Comparison of ENCODE assay signal across 13 cellular contexts in the genomic region with DNA sequence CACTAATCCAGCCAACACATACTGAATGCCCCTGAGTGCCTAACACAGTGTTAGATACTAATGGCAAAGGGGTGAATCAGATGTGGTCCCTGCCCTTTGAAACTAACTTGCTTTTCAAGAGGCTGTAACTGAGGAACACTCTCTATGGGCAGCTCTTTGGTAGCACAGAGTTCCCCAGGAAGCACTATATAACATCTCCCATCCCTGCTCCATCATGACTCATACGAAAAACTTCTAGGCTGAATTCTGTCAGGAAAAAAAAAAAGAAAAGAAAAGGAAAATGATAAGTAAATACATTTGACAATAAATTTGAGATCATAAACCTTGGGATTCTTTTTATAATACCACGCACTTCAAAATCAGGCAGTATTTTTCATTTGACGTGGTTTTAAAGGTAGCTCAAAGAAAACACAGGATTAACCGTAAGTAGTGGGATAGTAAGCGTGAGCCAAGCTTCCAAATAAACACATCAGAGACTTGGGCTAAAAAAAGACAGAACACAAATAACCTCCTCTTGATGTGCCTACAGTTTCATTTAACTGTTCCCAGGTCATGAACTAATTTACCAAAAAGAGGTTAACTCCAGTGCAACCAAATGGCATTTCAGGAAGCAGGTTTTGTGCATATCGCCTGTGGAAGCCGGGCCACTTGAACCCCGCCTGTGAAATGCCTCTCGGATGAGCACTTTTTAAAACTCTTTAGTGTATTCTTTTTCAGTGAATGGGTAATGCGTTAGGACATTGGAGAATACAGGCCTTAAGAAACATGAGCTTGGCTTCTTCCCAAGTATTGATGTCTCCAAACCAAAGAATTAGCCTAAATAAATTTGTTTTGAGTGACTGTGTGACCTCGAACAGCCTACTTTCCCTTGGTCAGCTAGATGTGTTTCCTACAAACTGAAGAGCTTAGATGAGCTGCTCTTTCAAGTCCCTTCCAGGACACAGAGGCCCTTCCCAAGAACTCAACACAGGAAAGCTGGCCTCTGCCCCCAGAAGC. TPM values are rescaled to one million over a fixed set of nuclear protein-coding genes. Genes with fewer than 3 reads are reported as not detected.
DNase-seq lines count a peak whose midpoint lies in the region; ATAC-seq and TF ChIP-seq lines count a peak whose summit lies in the region.
"Had no signal": no experiment of that assay in that cellular context is flagged by ENCODE, and none has a peak within 500 bp of the region (broad histone marks: within the 10 kb centered on the region; RNA-seq: fewer than 3 reads in every experiment).

No MANE protein-coding gene starts in this region.

- H3K4me2 ChIP-seq in hepatocyte: peak overlapping the region; percentile 50

- intact Hi-C loops in stomach (cut with DNase I; ENCODE audit: low total_unique reads): no loop called here

- no peak for TF ChIP-seq CTCF in HFFc6 (IDR thresholded peaks at IDR 0.05)
- no peak for TF ChIP-seq CTCF in astrocyte of the cerebellum (IDR thresholded peaks at IDR 0.05; ENCODE audit: low read depth, low read length, missing control alignments)
- no peak for TF ChIP-seq CTCF in hepatocyte (IDR thresholded peaks at IDR 0.05; ENCODE audit: poor library complexity)
- no peak for TF ChIP-seq CTCF in stomach (IDR thresholded peaks at IDR 0.05)
- TF ChIP-seq CTCF in type B pancreatic cell (conservative IDR thresholded peaks at IDR 0.05): no peak

- H3K9me3 Mint-ChIP-seq in HFFc6: no peaks in the 10 kb centered on the region
- no peaks in the 10 kb centered on the region for H3K9me3 Mint-ChIP-seq in type B pancreatic cell
- no peaks in the 10 kb centered on the region for H3K9me3 Mint-ChIP-seq in activated CD4-positive, alpha-beta memory T cell treated with anti-CD3 and anti-CD28 coated beads, Interleukin-2, amount 10 ng/mL, durations not matched to agents 7 days and 5 days
- H3K9me3 Mint-ChIP-seq: activated naive CD8-positive, alpha-beta T cell treated with anti-CD3 and anti-CD28 coated beads, Interleukin-2, amount 50 U/mL, for 24 hours had no signal

- no peak overlapping the region for H2AFZ ChIP-seq in hepatocyte

- H3K27me3 Mint-ChIP-seq in HFFc6 (ENCODE audit: insufficient read depth): no peaks in the 10 kb centered on the region
- H3K27me3 Mint-ChIP-seq in type B pancreatic cell: peaks cover 54% of the 10 kb centered on the region
- peaks cover 16% of the 10 kb centered on the region for H3K27me3 Mint-ChIP-seq in activated CD4-positive, alpha-beta memory T cell treated with anti-CD3 and anti-CD28 coated beads, Interleukin-2, amount 10 ng/mL, durations not matched to agents 7 days and 5 days

- no peaks in the 10 kb centered on the region for H4K20me1 ChIP-seq in hepatocyte (ENCODE audit: insufficient read depth, poor library complexity, severe bottlenecking)

- DNase-seq in HFFc6 (peak; percentile 33), astrocyte of the cerebellum (ENCODE audit: low read depth) (peak; percentile 27), hepatocyte (ENCODE audit: low spot score) (peak; percentile 43), stomach (no peak), type B pancreatic cell (ENCODE audit: extremely low spot score, unreplicated experiment) (no peak)
- DNase-seq in activated CD4-positive, alpha-beta memory T cell treated with anti-CD3 and anti-CD28 coated beads, Interleukin-2, amount 10 ng/mL, durations not matched to agents 7 days and 5 days: no peak
- DNase-seq: activated CD8-positive, alpha-beta memory T cell treated with anti-CD3 and anti-CD28 coated beads for 24 hours; activated naive CD8-positive, alpha-beta T cell treated with anti-CD3 and anti-CD28 coated beads, Interleukin-2, amount 50 U/mL, for 24 hours; DMS53; NCI-H187 had no signal

- H3K9me3 ChIP-seq in hepatocyte (ENCODE audit: low read depth) (no peaks in the 10 kb centered on the region), stomach (no peaks in the 10 kb centered on the region)

- H3K4me3 ChIP-seq in astrocyte of the cerebellum (ENCODE audit: low read depth, low read length) (no peak overlapping the region), hepatocyte (no peak overlapping the region), stomach (no peak overlapping the region)
- H3K4me3 ChIP-seq: lung had no signal

- H3K36me3 Mint-ChIP-seq in HFFc6 (ENCODE audit: low read depth) (no peaks in the 10 kb centered on the region), type B pancreatic cell (no peaks in the 10 kb centered on the region)
- H3K36me3 Mint-ChIP-seq in activated CD4-positive, alpha-beta memory T cell treated with anti-CD3 and anti-CD28 coated beads, Interleukin-2, amount 10 ng/mL, durations not matched to agents 7 days and 5 days (ENCODE audit: low read depth): no peaks in the 10 kb centered on the region

- H3K27ac Mint-ChIP-seq in HFFc6: peak overlapping the region; percentile 76
- no peak overlapping the region for H3K27ac Mint-ChIP-seq in type B pancreatic cell
- no peak overlapping the region for H3K27ac Mint-ChIP-seq in activated CD4-positive, alpha-beta memory T cell treated with anti-CD3 and anti-CD28 coated beads, Interleukin-2, amount 10 ng/mL, durations not matched to agents 7 days and 5 days
- H3K27ac Mint-ChIP-seq: activated naive CD8-positive, alpha-beta T cell treated with anti-CD3 and anti-CD28 coated beads, Interleukin-2, amount 50 U/mL, for 24 hours had no signal

- H3K4me1 ChIP-seq in hepatocyte (ENCODE audit: insufficient read depth) (peaks cover 55% of the 10 kb centered on the region), stomach (peaks cover 0 to 57% (median 27%) of the 10 kb centered on the region in 4 donors)

- no peaks in the 10 kb centered on the region for H3K36me3 ChIP-seq in hepatocyte (replicated peaks; ENCODE audit: insufficient read depth, low read depth)
- no peaks in the 10 kb centered on the region for H3K36me3 ChIP-seq in stomach

- H3K4me1 Mint-ChIP-seq in HFFc6 (ENCODE audit: low read depth) (peaks cover 83% of the 10 kb centered on the region), type B pancreatic cell (ENCODE audit: unreplicated experiment) (peaks cover 63% of the 10 kb centered on the region)
- no peaks in the 10 kb centered on the region for H3K4me1 Mint-ChIP-seq in activated CD4-positive, alpha-beta memory T cell treated with anti-CD3 and anti-CD28 coated beads, Interleukin-2, amount 10 ng/mL, durations not matched to agents 7 days and 5 days
- H3K4me1 Mint-ChIP-seq: activated naive CD8-positive, alpha-beta T cell treated with anti-CD3 and anti-CD28 coated beads, Interleukin-2, amount 50 U/mL, for 24 hours had no signal

- in situ Hi-C loops in astrocyte of the cerebellum (cut with HindIII; ENCODE audit: low sequenced_read_pairs): loop anchor here (5.0 to 25.0 kb wide), 2 partner anchors 219 to 844 kb away; no protein-coding TSS in a partner anchor

- no peak for TF ChIP-seq POLR2A in stomach (IDR thresholded peaks at IDR 0.05)

- CTCF ChIA-PET in activated CD4-positive, alpha-beta memory T cell treated with anti-CD3 and anti-CD28 coated beads, Interleukin-2, amount 10 ng/mL, durations not matched to agents 7 days and 5 days (lab: Charles Lee): interaction anchor here (1.0 to 2.5 kb wide), 3 partner anchors 9 to 12 kb away, joined by 3 to 10 read pairs (median 3); no protein-coding TSS in a partner anchor

- no peaks in the 10 kb centered on the region for H3K9me2 ChIP-seq in hepatocyte (replicated peaks; ENCODE audit: insufficient read depth)

- TF ChIP-seq EP300 in stomach (IDR thresholded peaks at IDR 0.05): no peak

- H3K27ac ChIP-seq in hepatocyte: peak overlapping the region; percentile 50
- H3K27ac ChIP-seq in stomach: peak overlapping the region; percentile 28 to 67 (median 61)

- H3K79me2 ChIP-seq in hepatocyte: no peaks in the 10 kb centered on the region

- POLR2A ChIA-PET in activated CD4-positive, alpha-beta memory T cell treated with anti-CD3 and anti-CD28 coated beads, Interleukin-2, amount 10 ng/mL, durations not matched to agents 7 days and 5 days (lab: Charles Lee): no interaction called here

- H3K4me3 Mint-ChIP-seq in HFFc6 (peak overlapping the region; percentile 72), type B pancreatic cell (no peak overlapping the region)
- H3K4me3 Mint-ChIP-seq in activated CD4-positive, alpha-beta memory T cell treated with anti-CD3 and anti-CD28 coated beads, Interleukin-2, amount 10 ng/mL, durations not matched to agents 7 days and 5 days: no peak overlapping the region
- H3K4me3 Mint-ChIP-seq: activated naive CD8-positive, alpha-beta T cell treated with anti-CD3 and anti-CD28 coated beads, Interleukin-2, amount 50 U/mL, for 24 hours had no signal

- ATAC-seq in HG03139 (IDR thresholded peaks at IDR 0.05; ENCODE audit: unreplicated experiment): no peak
- no peak for ATAC-seq in GM18502 (IDR thresholded peaks at IDR 0.05; ENCODE audit: poor library complexity, unreplicated experiment)
- ATAC-seq: activated naive CD8-positive, alpha-beta T cell treated with anti-CD3 and anti-CD28 coated beads, Interleukin-2, amount 50 U/mL, for 24 hours had no signal

- WGBS in hepatocyte (ENCODE audit: low lambda C conversion rate, missing lambda C conversion rate): 50% methylated on average over 11 of the region's 11 CpGs
- WGBS in stomach, 5 donors: 52 to 67% (median 61%) methylated on average over 11 of the region's 11 CpGs

- H3K27me3 ChIP-seq in hepatocyte: no peaks in the 10 kb centered on the region
- no peaks in the 10 kb centered on the region for H3K27me3 ChIP-seq in stomach

RNA-seq across cellular contexts. Expression of a gene that starts 42.0 kb away (rescaled TPM):
- total RNA-seq in HFFc6 (2021; fragmentation: NEBNext Ultra II Directional; extraction: Animal tissue kit (Norgen Biotek cat#: 25700)): 10 to 100 TPM; 15.0 to 21.6 (median 17.7) TPM
- total RNA-seq in hepatocyte (39.5 and 46.5 TPM in 2 replicates), stomach (10 to 100 TPM in 4 of 5 donors, not detected in 1; 34.9 to 66.1 (median 45.6) TPM), type B pancreatic cell (ENCODE audit: low replicate concordance) (19.5 and 25.5 TPM in 2 replicates)
- polyA plus RNA-seq in hepatocyte (38.2 and 49.3 TPM in 2 replicates), stomach (10 to 100 TPM; 13.3 to 16.9 (median 15.4) TPM)
- total RNA-seq in activated CD4-positive, alpha-beta memory T cell treated with anti-CD3 and anti-CD28 coated beads, Interleukin-2, amount 10 ng/mL, durations not matched to agents 7 days and 5 days: 10 to 100 TPM; 13.2 to 14.0 TPM

Comparison
In these comparisons a context has a peak if more than half of its experiments do, and no peak if none do; other contexts are left out.
1. DNase-seq: peak in HFFc6 (single experiment), astrocyte of the cerebellum (single experiment) and hepatocyte (single experiment); none in stomach (single experiment), type B pancreatic cell (single experiment) and activated CD4-positive, alpha-beta memory T cell treated with anti-CD3 and anti-CD28 coated beads, Interleukin-2, amount 10 ng/mL, durations not matched to agents 7 days and 5 days (single experiment).